ENCODE assay signal across 29 cellular contexts in genomic region chr11:31120428-31120827, GRCh38.
"Had no signal": no experiment of that assay in that cellular context is flagged by ENCODE, and none has a peak within 500 bp of the region (broad histone marks: within the 10 kb centered on the region; RNA-seq: fewer than 3 reads in every experiment).

No MANE protein-coding gene starts in this region.

- H3K79me2 ChIP-seq: parathyroid adenoma had no signal

- H3K27me3 ChIP-seq: left lung, neutrophil, right atrium auricular region, right lobe of liver, tibial nerve, vagina had no signal

- H3K9ac ChIP-seq: parathyroid adenoma had no signal

- H3K36me3 Mint-ChIP-seq: immature natural killer cell; naive thymus-derived CD8-positive, alpha-beta T cell; stimulated activated memory B cell treated with anti-CD40 and anti-IgM and Interleukin-4, amounts not matched to agents 10 μg/mL and 1 μg/mL and 100 μg/mL, for 72 hours; type B pancreatic cell had no signal

- DNase-seq: hypothalamus; immature natural killer cell; kidney; left colon; left lung; lower lobe of right lung; mammary epithelial cell; mesenchymal stem cell; naive thymus-derived CD8-positive, alpha-beta T cell; occipital lobe; psoas muscle; right lobe of liver; stimulated activated CD4-positive, alpha-beta T cell treated with anti-CD3 and anti-CD28 coated beads, Interleukin-1b, Interleukin-23, amount 100 ng/mL, for 48 hours; stimulated activated CD4-positive, alpha-beta T cell treated with anti-CD3 and anti-CD28 coated beads, Interleukin-2, amount 100 ng/mL, for 48 hours; stimulated activated CD4-positive, alpha-beta T cell treated with anti-CD3 and anti-CD28 coated beads, Interleukin-4, amount 100 ng/mL, for 4 hours; stimulated activated CD8-positive, alpha-beta memory T cell treated with anti-CD3 and anti-CD28 coated beads, Interleukin-4, amount 100 ng/mL, for 48 hours; stimulated activated naive CD4-positive, alpha-beta T cell treated with Interleukin-2 at 50 U/mL for 16 hours; stimulated activated naive CD8-positive, alpha-beta T cell treated with anti-CD3 and anti-CD28 coated beads, Interleukin-15, amount 100 ng/mL, for 72 hours; substantia nigra had no signal

- H3K4me1 Mint-ChIP-seq: immature natural killer cell; naive thymus-derived CD8-positive, alpha-beta T cell; nephron; stimulated activated memory B cell treated with anti-CD40 and anti-IgM and Interleukin-4, amounts not matched to agents 10 μg/mL and 1 μg/mL and 100 μg/mL, for 72 hours; stimulated activated naive CD8-positive, alpha-beta T cell treated with anti-CD3 and anti-CD28 coated beads, Interleukin-15, amount 100 ng/mL, for 72 hours had no signal

- ATAC-seq: left colon; left lung; lower lobe of right lung; naive thymus-derived CD8-positive, alpha-beta T cell; psoas muscle; right lobe of liver; stimulated activated memory B cell treated with anti-CD40 and anti-IgM and Interleukin-4, amounts not matched to agents 10 μg/mL and 1 μg/mL and 100 μg/mL, for 72 hours; stimulated activated naive CD8-positive, alpha-beta T cell treated with anti-CD3 and anti-CD28 coated beads, Interleukin-15, amount 100 ng/mL, for 72 hours had no signal

- H3K4me1 ChIP-seq: left lung, lower lobe of right lung, parathyroid adenoma, psoas muscle, right atrium auricular region, right lobe of liver, tibial nerve, vagina had no signal

- H3K27ac Mint-ChIP-seq: immature natural killer cell; naive thymus-derived CD8-positive, alpha-beta T cell; nephron; stimulated activated memory B cell treated with anti-CD40 and anti-IgM and Interleukin-4, amounts not matched to agents 10 μg/mL and 1 μg/mL and 100 μg/mL, for 72 hours; stimulated activated naive CD8-positive, alpha-beta T cell treated with anti-CD3 and anti-CD28 coated beads, Interleukin-15, amount 100 ng/mL, for 72 hours; type B pancreatic cell had no signal

- H3K27me3 Mint-ChIP-seq: stimulated activated memory B cell treated with anti-CD40 and anti-IgM and Interleukin-4, amounts not matched to agents 10 μg/mL and 1 μg/mL and 100 μg/mL, for 72 hours; stimulated activated naive CD8-positive, alpha-beta T cell treated with anti-CD3 and anti-CD28 coated beads, Interleukin-15, amount 100 ng/mL, for 72 hours; type B pancreatic cell had no signal

- H3K27ac ChIP-seq: left lung, lower lobe of right lung, neutrophil, parathyroid adenoma, psoas muscle, right atrium auricular region, right lobe of liver, tibial nerve, vagina had no signal

- H2AFZ ChIP-seq: parathyroid adenoma had no signal

- H3K9me3 ChIP-seq: lower lobe of right lung, neutrophil, psoas muscle, right lobe of liver, vagina had no signal

- H3K4me3 Mint-ChIP-seq: immature natural killer cell; naive thymus-derived CD8-positive, alpha-beta T cell; nephron; stimulated activated memory B cell treated with anti-CD40 and anti-IgM and Interleukin-4, amounts not matched to agents 10 μg/mL and 1 μg/mL and 100 μg/mL, for 72 hours; stimulated activated naive CD8-positive, alpha-beta T cell treated with anti-CD3 and anti-CD28 coated beads, Interleukin-15, amount 100 ng/mL, for 72 hours; type B pancreatic cell had no signal

- H3K36me3 ChIP-seq: left lung, lower lobe of right lung, neutrophil, right atrium auricular region, right lobe of liver, tibial nerve, vagina had no signal

- H3K9me3 Mint-ChIP-seq: type B pancreatic cell had no signal

- FAIRE-seq: islet of Langerhans, kidney had no signal

- H3K4me3 ChIP-seq: left lung, lower lobe of right lung, psoas muscle, right atrium auricular region, right lobe of liver, smooth muscle cell, tibial nerve, vagina had no signal

- H3K4me2 ChIP-seq: smooth muscle cell had no signal
